Comparison of ENCODE assay signal across 8 cellular contexts in the genomic region with DNA sequence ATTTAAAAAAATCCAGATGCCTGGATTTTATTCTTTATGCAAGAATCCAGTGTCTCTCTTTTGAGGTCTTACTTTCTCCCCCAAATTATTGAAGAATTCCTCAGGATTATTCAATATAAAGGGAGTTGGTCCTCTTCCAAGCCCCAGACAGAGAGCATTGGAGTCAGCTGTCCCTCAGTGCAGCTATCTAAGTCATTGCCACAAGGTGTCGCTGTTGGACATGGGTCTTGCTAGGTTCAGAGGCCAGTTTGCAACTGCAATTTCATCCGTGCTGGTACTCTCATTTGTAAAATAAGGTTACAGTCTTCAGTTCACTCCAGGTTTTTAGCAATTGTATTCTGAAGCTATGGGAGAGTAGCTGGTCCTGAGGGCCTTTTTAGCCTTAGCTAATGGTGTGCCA. TPM values are rescaled to one million over a fixed set of nuclear protein-coding genes. Genes with fewer than 3 reads are reported as not detected.
DNase-seq lines count a peak whose midpoint lies in the region; ATAC-seq and TF ChIP-seq lines count a peak whose summit lies in the region.

No MANE protein-coding gene starts in this region.

- no peak for DNase-seq in AG04450 (ENCODE audit: low read depth, low spot score)
- no peak for DNase-seq in GM06990 (ENCODE audit: extremely low read depth, insufficient read length)
- DNase-seq in HL-60 (ENCODE audit: low read depth in 1 of 2, low spot score in 1 of 2) = peak; percentile 56 to 60
- DNase-seq in RKO (ENCODE audit: low spot score) = peak; percentile 71
- peak; percentile 72 for DNase-seq in colonic mucosa
- DNase-seq in mucosa of gallbladder (ENCODE audit: low spot score) = peak; percentile 56
- no peak for DNase-seq in cortex of kidney (lab: John Stamatoyannopoulos, UW)

- POLR2A ChIA-PET in AG04450 (lab: Yijun Ruan, JAX) = interaction anchor here (0.8 kb wide), 1 partner anchor 27 kb away, joined by 5 read pairs; no protein-coding TSS in a partner anchor

- H3K4me1 ChIP-seq in colonic mucosa = no peaks in the 10 kb centered on the region

- H3K27me3 ChIP-seq in AG04450 (ENCODE audit: control insufficient read depth, insufficient read depth, low read length) (no peaks in the 10 kb centered on the region), GM06990 (replicated peaks; ENCODE audit: control insufficient read depth, insufficient read depth, low read length) (no peaks in the 10 kb centered on the region), HL-60 (ENCODE audit: insufficient read depth, poor library complexity, severe bottlenecking) (no peaks in the 10 kb centered on the region), colonic mucosa (no peaks in the 10 kb centered on the region)

- CTCF ChIA-PET in AG04450 (lab: Charles Lee) = interaction anchor here (0.5 to 6.5 kb wide), 17 partner anchors 8 to 564 kb away, joined by 3 to 147 read pairs (median 5); no protein-coding TSS in a partner anchor

- H3K36me3 ChIP-seq in GM06990 (ENCODE audit: control insufficient read depth, insufficient read depth, low read length) (no peaks in the 10 kb centered on the region), colonic mucosa (no peaks in the 10 kb centered on the region)

- H3K27ac ChIP-seq in AG04450 (ENCODE audit: low read depth, low read length) = no peak overlapping the region
- no peak overlapping the region for H3K27ac ChIP-seq in HL-60 (replicated peaks)
- no peak overlapping the region for H3K27ac ChIP-seq in colonic mucosa

- H3K9me3 ChIP-seq in AG04450 (ENCODE audit: control insufficient read depth, insufficient read depth, low read length) = peaks cover 6% of the 10 kb centered on the region
- no peaks in the 10 kb centered on the region for H3K9me3 ChIP-seq in colonic mucosa

- no peak for ATAC-seq in HG03457 (IDR thresholded peaks at IDR 0.05; ENCODE audit: unreplicated experiment)

- TF ChIP-seq CTCF in AG04450 (IDR thresholded peaks at IDR 0.05; ENCODE audit: low read depth, low read length) (peak; percentile 53), GM06990 (IDR thresholded peaks at IDR 0.05; ENCODE audit: insufficient read depth, low read length, poor library complexity, severe bottlenecking) (peak; percentile 72), HL-60 (IDR thresholded peaks at IDR 0.05; ENCODE audit: insufficient read depth, low read length) (peak; percentile 65), colonic mucosa (IDR thresholded peaks at IDR 0.05) (peak; percentile 71)

- intact Hi-C loops in colonic mucosa (cut with DNase I) = loop anchor here (10.0 kb wide), 1 partner anchor 241 kb away; no protein-coding TSS in a partner anchor

- H3K9ac ChIP-seq in colonic mucosa (ENCODE audit: low read depth in 2 of 2, low read length in 2 of 2) = no peak overlapping the region

- H3K4me3 ChIP-seq in AG04450 (ENCODE audit: low read depth, low read length) (no peak overlapping the region), GM06990 (replicated peaks; ENCODE audit: low read depth, low read length) (no peak overlapping the region), HL-60 (replicated peaks; ENCODE audit: insufficient read depth, low read length) (no peak overlapping the region), colonic mucosa (no peak overlapping the region)

RNA-seq across cellular contexts. Expression of gene CCN2, which starts 27.8 kb away (rescaled TPM):
- 768 and 955 TPM in 2 replicates for polyA plus RNA-seq in AG04450 (2011; rRNA removed)
- polyA minus RNA-seq in AG04450 (2011; rRNA and poly(A)+ RNA removed) = 515 and 518 TPM in 2 replicates
- total RNA-seq in colonic mucosa (100 to 1,000 TPM in 1 of 2 donors, 10 to 100 TPM in 1; 19.4 to 115 TPM), mucosa of gallbladder (315 TPM)

Comparison
In these comparisons a context has a peak if more than half of its experiments do, and no peak if none do; other contexts are left out.
1. DNase-seq: peak in HL-60 (2 of 2), RKO (single experiment), colonic mucosa (single experiment) and mucosa of gallbladder (single experiment); none in AG04450 (single experiment), GM06990 (single experiment) and cortex of kidney (single experiment).
2. Peak in every context shown above with its lines, with median percentiles within 50 percentile points of each other: CTCF ChIP-seq.